8 cellular contexts compared by ENCODE assay signal in the genomic region with DNA sequence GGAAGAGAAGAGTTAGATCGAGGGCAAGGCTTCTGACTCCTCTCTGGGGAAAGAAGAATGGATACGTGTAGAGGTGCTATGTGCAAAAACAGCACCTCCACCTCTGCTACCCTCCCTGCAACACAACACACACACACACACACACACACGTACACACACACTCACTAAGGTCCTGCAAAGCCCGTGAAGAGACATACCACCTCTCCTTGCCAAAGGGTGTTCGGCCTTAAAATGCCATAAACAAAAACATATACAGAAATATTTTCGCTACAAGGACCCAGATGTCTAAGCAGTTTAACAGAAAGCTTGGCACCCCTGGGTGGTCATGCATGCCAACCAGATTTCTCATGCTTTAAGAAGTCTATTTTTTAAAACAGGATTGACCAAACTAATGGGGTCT. TPM values are rescaled to one million over a fixed set of nuclear protein-coding genes. Genes with fewer than 3 reads are reported as not detected.
DNase-seq lines count a peak whose midpoint lies in the region; TF ChIP-seq lines count a peak whose summit lies in the region.

No MANE protein-coding gene starts in this region.

- H3K27ac ChIP-seq in OCI-LY7 (ENCODE audit: low read depth, low read length, poor library complexity, severe bottlenecking) (peak overlapping the region; percentile 94), duodenal mucosa (ENCODE audit: low read depth, low read length) (no peak overlapping the region), prostate gland (peak overlapping the region; percentile 76 to 90)

- H3K27me3 ChIP-seq in duodenal mucosa (ENCODE audit: control insufficient read depth in 1 of 2, insufficient read depth in 2 of 2, low read length in 2 of 2) (no peaks in the 10 kb centered on the region), prostate gland (replicated peaks; ENCODE audit: insufficient read depth) (no peaks in the 10 kb centered on the region)

- peaks cover 84% of the 10 kb centered on the region for H3K79me2 ChIP-seq in OCI-LY7 (ENCODE audit: insufficient read depth, low read depth, low read length)

- POLR2A ChIA-PET in OCI-LY7 (lab: Charles Lee) = interaction anchor here (0.9 to 2.9 kb wide), 4 partner anchors 12 to 27 kb away, joined by 3 to 7 read pairs (median 5); a partner anchor contains a TSS

- H3K4me1 ChIP-seq in OCI-LY7 (ENCODE audit: insufficient read depth, low read length, poor library complexity, severe bottlenecking) = peaks cover 76% of the 10 kb centered on the region
- H3K4me1 ChIP-seq in duodenal mucosa (ENCODE audit: control insufficient read depth in 1 of 2, insufficient read depth in 2 of 2, low read length in 2 of 2) = peaks cover 11 to 13% of the 10 kb centered on the region in 2 donors
- no peaks in the 10 kb centered on the region for H3K4me1 ChIP-seq in prostate gland (replicated peaks)

- H3K4me3 ChIP-seq in OCI-LY7 (ENCODE audit: low read depth, low read length, poor library complexity, severe bottlenecking) = peak overlapping the region; percentile 96
- H3K4me3 ChIP-seq in duodenal mucosa (ENCODE audit: low read depth in 1 of 2, low read length in 2 of 2) = peak overlapping the region; percentile 86 to 89
- H3K4me3 ChIP-seq in prostate gland = peak overlapping the region; percentile 74 to 80

- WGBS in prostate gland = 17% methylated on average over 6 of the region's 6 CpGs

- H3K9me3 ChIP-seq in OCI-LY7 (ENCODE audit: low read length) (peaks cover 27% of the 10 kb centered on the region), duodenal mucosa (ENCODE audit: control insufficient read depth in 1 of 2, low read length in 2 of 2) (no peaks in the 10 kb centered on the region), prostate gland (no peaks in the 10 kb centered on the region)

- no peak for TF ChIP-seq POLR2A in prostate gland (IDR thresholded peaks at IDR 0.05)

- H3K9ac ChIP-seq in duodenal mucosa (ENCODE audit: low read depth in 1 of 2, low read length in 2 of 2) = peak overlapping the region; percentile 69 to 84

- H2AFZ ChIP-seq in OCI-LY7 (ENCODE audit: low read length) = no peak overlapping the region

- peak; percentile 29 for DNase-seq in EL
- peak; percentile 41 for DNase-seq in OCI-LY7 (ENCODE audit: low spot score)
- DNase-seq in prostate gland (ENCODE audit: low spot score) = no peak
- DNase-seq in hypothalamus (lab: John Stamatoyannopoulos, UW) = no peak
- DNase-seq in NCI-H2029 (lab: John Stamatoyannopoulos, UW) = no peak
- DNase-seq in LoVo (ENCODE audit: low spot score) = no peak
- no peak for DNase-seq in SIG-M5 (lab: John Stamatoyannopoulos, UW)

- no TSS peak for BruUV-seq in OCI-LY7 (replicated peaks; lab: Mats Ljungman, UMichigan)

- intact Hi-C loops in OCI-LY7 (cut with micrococcal nuclease; ENCODE audit: unreplicated experiment) = loop anchor here (1.0 to 5.0 kb wide), 3 partner anchors 28 to 112 kb away; no protein-coding TSS in a partner anchor
- intact Hi-C loops in prostate gland (cut with DNase I) = no loop called here

- CTCF ChIA-PET in OCI-LY7 (lab: Charles Lee; ENCODE audit: unreplicated experiment) = no interaction called here

- H3K36me3 ChIP-seq in OCI-LY7 (ENCODE audit: insufficient read depth, low read length) (peaks cover 57% of the 10 kb centered on the region), duodenal mucosa (ENCODE audit: control insufficient read depth in 1 of 2, insufficient read depth in 2 of 2, low read length in 2 of 2) (no peaks in the 10 kb centered on the region), prostate gland (no peaks in the 10 kb centered on the region)

- TF ChIP-seq CTCF in OCI-LY7 (conservative IDR thresholded peaks at IDR 0.05; ENCODE audit: low read length) (no peak), prostate gland (IDR thresholded peaks at IDR 0.05) (no peak)

- peak overlapping the region; percentile 80 for H3K4me2 ChIP-seq in OCI-LY7 (ENCODE audit: low read length)

- H4K20me1 ChIP-seq in OCI-LY7 (ENCODE audit: insufficient read depth, low read length) = peaks cover 11% of the 10 kb centered on the region

- no peaks in the 10 kb centered on the region for H3K9me2 ChIP-seq in OCI-LY7 (ENCODE audit: insufficient read depth, low read length)

RNA-seq across cellular contexts. Expression of a gene that starts 1.5 kb away (rescaled TPM):
- total RNA-seq in OCI-LY7 (2014; rRNA removed; shearing (Covaris generic)) = 82.9 and 84.0 TPM in 2 replicates
- total RNA-seq in OCI-LY7 (2022) (70.0 and 93.6 TPM in 2 replicates), prostate gland (10 to 100 TPM in 1 of 2 donors, 1 to 10 TPM in 1; 2.3 to 16.3 TPM)

RNA-seq across cellular contexts. Expression of a gene that starts 13.0 kb away (rescaled TPM):
- total RNA-seq in OCI-LY7 (2014; rRNA removed; shearing (Covaris generic)) = 22.5 and 33.7 TPM in 2 replicates
- total RNA-seq in OCI-LY7 (2022) (51.1 and 73.0 TPM in 2 replicates), prostate gland (10 to 100 TPM; 12.1 to 13.7 TPM)

RNA-seq across cellular contexts. Expression of a gene that starts 52.6 kb away (rescaled TPM):
- 18.2 and 24.9 TPM in 2 replicates for total RNA-seq in OCI-LY7 (2014; rRNA removed; shearing (Covaris generic))
- total RNA-seq in OCI-LY7 (2022) = 39.2 and 44.5 TPM in 2 replicates
- total RNA-seq in prostate gland = 10 to 100 TPM; 15.3 to 24.3 TPM

Comparison
In these comparisons a context has a peak if more than half of its experiments do, and no peak if none do; other contexts are left out.
1. DNase-seq: peak in EL (single experiment) and OCI-LY7 (single experiment); none in prostate gland (single experiment), hypothalamus (0 of 51), NCI-H2029 (single experiment), LoVo (single experiment) and SIG-M5 (single experiment).
2. RNA of a gene that starts 1.5 kb away (total RNA-seq): 70.0 to 93.6 TPM in OCI-LY7; 2.3 to 16.3 TPM in prostate gland; every median in the first group is over 4 times any median in the second.
3. Peak in every context shown above with its lines, with median percentiles within 50 percentile points of each other: H3K4me3 ChIP-seq.